27 cellular contexts compared by ENCODE assay signal in the genomic region with DNA sequence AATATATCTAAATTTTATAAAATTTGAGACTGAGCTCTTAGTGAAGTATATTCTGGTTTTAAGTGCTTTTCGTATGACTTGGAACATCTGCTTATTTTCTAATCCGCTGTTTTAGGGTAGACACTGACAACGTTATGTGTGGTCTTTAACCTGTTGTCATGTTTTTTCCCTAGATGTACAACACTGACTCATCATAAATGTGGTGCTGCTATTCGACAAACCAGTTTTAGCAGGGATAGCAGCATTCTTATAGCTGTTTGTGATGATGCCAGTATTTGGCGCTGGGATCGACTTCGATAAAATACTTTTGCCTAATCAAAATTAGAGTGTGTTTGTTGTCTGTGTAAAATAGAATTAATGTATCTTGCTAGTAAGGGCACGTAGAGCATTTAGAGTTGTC.
"Had no signal": no experiment of that assay in that cellular context is flagged by ENCODE, and none has a peak within 500 bp of the region (broad histone marks: within the 10 kb centered on the region; RNA-seq: fewer than 3 reads in every experiment).

No MANE protein-coding gene starts in this region.

- H3K9me3 ChIP-seq: MG63 had no signal

- H3K27me3 ChIP-seq: MG63 had no signal

- H3K4me3 Mint-ChIP-seq: activated CD8-positive, alpha-beta T cell treated with anti-CD3 and anti-CD28 coated beads for 36 hours; activated T-helper 1 cell treated with anti-CD3 and anti-CD28 coated beads, Interleukin-12 subunit alpha, Interleukin-12 subunit beta, Interleukin-2, Interleukin-4 antibody, amounts not matched to agents 30 ng/mL and 10 ng/mL and 1 ng/mL, durations not matched to agents 14 hours and 24 hours and 36 hours; brain; central memory CD8-positive, alpha-beta T cell; T-cell had no signal

- H3K4me3 ChIP-seq: MG63, SK-N-MC had no signal

- H3K27me3 Mint-ChIP-seq: activated CD8-positive, alpha-beta T cell treated with anti-CD3 and anti-CD28 coated beads for 36 hours; brain; central memory CD8-positive, alpha-beta T cell; T-cell had no signal

- H3K9me3 Mint-ChIP-seq: activated CD8-positive, alpha-beta T cell treated with anti-CD3 and anti-CD28 coated beads for 36 hours; activated T-helper 1 cell treated with anti-CD3 and anti-CD28 coated beads, Interleukin-12 subunit alpha, Interleukin-12 subunit beta, Interleukin-2, Interleukin-4 antibody, amounts not matched to agents 30 ng/mL and 10 ng/mL and 1 ng/mL, durations not matched to agents 14 hours and 24 hours and 36 hours; central memory CD8-positive, alpha-beta T cell had no signal

- H3K27ac ChIP-seq: SK-N-MC, VCaP had no signal

- H3K4me1 Mint-ChIP-seq: brain had no signal

- ATAC-seq: activated CD8-positive, alpha-beta T cell treated with anti-CD3 and anti-CD28 coated beads for 36 hours; activated naive CD4-positive, alpha-beta T cell treated with anti-CD3 and anti-CD28 coated beads, Interleukin-2, amount 50 U/mL, for 72 hours; T-cell had no signal

- DNase-seq: activated CD4-positive, CD25-positive, alpha-beta regulatory T cell; activated CD8-positive, alpha-beta memory T cell treated with anti-CD3 and anti-CD28 coated beads, Interleukin-2, amount 50 U/mL, for 4 hours; activated CD8-positive, alpha-beta T cell treated with anti-CD3 and anti-CD28 coated beads for 36 hours; activated effector memory CD4-positive, alpha-beta T cell treated with anti-CD3 and anti-CD28 coated beads, Interleukin-2, amount 50 U/mL, for 16 hours; activated naive CD4-positive, alpha-beta T cell treated with Interleukin-2 at 50 U/mL for 16 hours; aorta; MG63; MV-4-11; NCI-H1092 treated with DMSO at 0.1 percent for 48 hours; NCI-H1417 treated with DMSO at 0.1 percent for 48 hours; NCI-H1694; NCI-H2029; NCI-H2107; NCI-H2171 treated with DMSO at 0.1 percent for 48 hours; NCI-H226; NCI-H526 treated with DMSO at 0.1 percent for 48 hours; NCI-H82; SIG-M5; T-cell; T-helper 2 cell; T1000 had no signal

- H3K27ac Mint-ChIP-seq: activated CD8-positive, alpha-beta T cell treated with anti-CD3 and anti-CD28 coated beads for 36 hours; activated T-helper 1 cell treated with anti-CD3 and anti-CD28 coated beads, Interleukin-12 subunit alpha, Interleukin-12 subunit beta, Interleukin-2, Interleukin-4 antibody, amounts not matched to agents 30 ng/mL and 10 ng/mL and 1 ng/mL, durations not matched to agents 14 hours and 24 hours and 36 hours; brain; T-cell had no signal
